Comparison of ENCODE assay signal across 22 cellular contexts in genomic region chr18:73952296-73952946, GRCh38.
"Had no signal": no experiment of that assay in that cellular context is flagged by ENCODE, and none has a peak within 500 bp of the region (broad histone marks: within the 10 kb centered on the region; RNA-seq: fewer than 3 reads in every experiment).

No MANE protein-coding gene starts in this region.

- H3K4me3 ChIP-seq: cardiac muscle cell, esophagus squamous epithelium, spleen, testis had no signal

- H3K9me3 Mint-ChIP-seq: activated naive CD4-positive, alpha-beta T cell treated with anti-CD3 and anti-CD28 coated beads, Interleukin-2, amount 50 U/mL, for 72 hours; dendritic cell treated with granulocyte-macrophage colony-stimulating factor and Interleukin-4, amounts not matched to agents 40 ng/mL and 50 ng/mL, for 4 days had no signal

- H3K36me3 ChIP-seq: cardiac muscle cell, esophagus squamous epithelium, neutrophil, spleen, WERI-Rb-1 had no signal

- H3K9me3 ChIP-seq: esophagus squamous epithelium, neutrophil, spleen, testis had no signal

- H3K4me3 Mint-ChIP-seq: activated T-cell treated with anti-CD3 and anti-CD28 coated beads, Interleukin-2, amount 50 U/mL, for 72 hours; dendritic cell treated with granulocyte-macrophage colony-stimulating factor and Interleukin-4, amounts not matched to agents 40 ng/mL and 50 ng/mL, for 4 days; memory B cell; naive thymus-derived CD4-positive, alpha-beta T cell; stimulated activated memory B cell treated with anti-CD40 and anti-IgM and Interleukin-4, amounts not matched to agents 10 μg/mL and 1 μg/mL and 100 μg/mL, for 72 hours; type B pancreatic cell had no signal

- FAIRE-seq: endothelial cell of umbilical vein had no signal

- ATAC-seq: activated naive CD4-positive, alpha-beta T cell treated with anti-CD3 and anti-CD28 coated beads, Interleukin-2, amount 50 U/mL, for 72 hours; activated T-cell treated with anti-CD3 and anti-CD28 coated beads, Interleukin-2, amount 50 U/mL, for 72 hours; naive thymus-derived CD4-positive, alpha-beta T cell; stimulated activated memory B cell treated with anti-CD40 and anti-IgM and Interleukin-4, amounts not matched to agents 10 μg/mL and 1 μg/mL and 100 μg/mL, for 72 hours had no signal

- DNase-seq: activated CD4-positive, alpha-beta T cell treated with anti-CD3 and anti-CD28 coated beads for 1 hour; activated CD8-positive, alpha-beta memory T cell treated with anti-CD3 and anti-CD28 coated beads for 24 hours; activated CD8-positive, alpha-beta memory T cell treated with anti-CD3 and anti-CD28 coated beads, Interleukin-2, amount 50 U/mL, for 48 hours; activated gamma-delta T cell treated with Interleukin-2 at 50 U/mL for 16 hours; activated T-cell treated with anti-CD3 and anti-CD28 coated beads, Interleukin-2, amount 50 U/mL, for 72 hours; amniotic stem cell; effector CD8-positive, alpha-beta T cell; esophagus squamous epithelium; naive thymus-derived CD4-positive, alpha-beta T cell; spleen; stimulated activated CD4-positive, alpha-beta T cell treated with anti-CD3 and anti-CD28 coated beads, Interleukin-4, amount 100 ng/mL, for 4 hours; T-helper 2 cell; testis; WERI-Rb-1 had no signal

- H3K36me3 Mint-ChIP-seq: memory B cell; stimulated activated memory B cell treated with anti-CD40 and anti-IgM and Interleukin-4, amounts not matched to agents 10 μg/mL and 1 μg/mL and 100 μg/mL, for 72 hours; type B pancreatic cell had no signal

- H3K4me1 Mint-ChIP-seq: memory B cell; stimulated activated memory B cell treated with anti-CD40 and anti-IgM and Interleukin-4, amounts not matched to agents 10 μg/mL and 1 μg/mL and 100 μg/mL, for 72 hours had no signal

- H3K27me3 Mint-ChIP-seq: stimulated activated memory B cell treated with anti-CD40 and anti-IgM and Interleukin-4, amounts not matched to agents 10 μg/mL and 1 μg/mL and 100 μg/mL, for 72 hours had no signal

- H3K4me1 ChIP-seq: esophagus squamous epithelium, spleen, testis had no signal

- H3K27me3 ChIP-seq: cardiac muscle cell, esophagus squamous epithelium, neutrophil, testis had no signal
